Comparison of ENCODE assay signal across 1 cellular context in the genomic region with DNA sequence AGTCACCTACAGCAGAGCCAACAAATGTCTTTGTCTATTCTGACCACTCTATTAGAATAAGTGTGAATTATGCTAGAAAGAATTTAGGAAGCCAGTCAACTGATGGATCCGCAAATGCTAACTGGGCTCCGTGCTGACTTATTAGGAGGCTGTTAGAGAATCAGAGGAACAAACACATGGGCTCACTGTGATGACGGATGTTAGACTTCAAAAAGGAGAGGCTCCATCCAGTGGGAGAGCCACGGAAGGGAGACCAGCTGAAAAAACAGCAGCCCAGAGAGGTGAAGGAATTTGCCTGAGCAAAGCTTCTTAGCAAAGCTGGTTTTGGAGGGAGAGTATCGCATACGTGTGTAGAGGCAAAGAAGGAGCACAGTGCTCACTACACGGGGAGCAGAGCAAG.
TF ChIP-seq lines count a peak whose summit lies in the region.

No MANE protein-coding gene starts in this region.

TF ChIP-seq in SK-N-SH, 30 proteins besides CTCF, POLR2A, EP300 and RAD21 (continued from another document):
- TF ChIP-seq, protein P1, sequence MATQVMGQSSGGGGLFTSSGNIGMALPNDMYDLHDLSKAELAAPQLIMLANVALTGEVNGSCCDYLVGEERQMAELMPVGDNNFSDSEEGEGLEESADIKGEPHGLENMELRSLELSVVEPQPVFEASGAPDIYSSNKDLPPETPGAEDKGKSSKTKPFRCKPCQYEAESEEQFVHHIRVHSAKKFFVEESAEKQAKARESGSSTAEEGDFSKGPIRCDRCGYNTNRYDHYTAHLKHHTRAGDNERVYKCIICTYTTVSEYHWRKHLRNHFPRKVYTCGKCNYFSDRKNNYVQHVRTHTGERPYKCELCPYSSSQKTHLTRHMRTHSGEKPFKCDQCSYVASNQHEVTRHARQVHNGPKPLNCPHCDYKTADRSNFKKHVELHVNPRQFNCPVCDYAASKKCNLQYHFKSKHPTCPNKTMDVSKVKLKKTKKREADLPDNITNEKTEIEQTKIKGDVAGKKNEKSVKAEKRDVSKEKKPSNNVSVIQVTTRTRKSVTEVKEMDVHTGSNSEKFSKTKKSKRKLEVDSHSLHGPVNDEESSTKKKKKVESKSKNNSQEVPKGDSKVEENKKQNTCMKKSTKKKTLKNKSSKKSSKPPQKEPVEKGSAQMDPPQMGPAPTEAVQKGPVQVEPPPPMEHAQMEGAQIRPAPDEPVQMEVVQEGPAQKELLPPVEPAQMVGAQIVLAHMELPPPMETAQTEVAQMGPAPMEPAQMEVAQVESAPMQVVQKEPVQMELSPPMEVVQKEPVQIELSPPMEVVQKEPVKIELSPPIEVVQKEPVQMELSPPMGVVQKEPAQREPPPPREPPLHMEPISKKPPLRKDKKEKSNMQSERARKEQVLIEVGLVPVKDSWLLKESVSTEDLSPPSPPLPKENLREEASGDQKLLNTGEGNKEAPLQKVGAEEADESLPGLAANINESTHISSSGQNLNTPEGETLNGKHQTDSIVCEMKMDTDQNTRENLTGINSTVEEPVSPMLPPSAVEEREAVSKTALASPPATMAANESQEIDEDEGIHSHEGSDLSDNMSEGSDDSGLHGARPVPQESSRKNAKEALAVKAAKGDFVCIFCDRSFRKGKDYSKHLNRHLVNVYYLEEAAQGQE (IDR thresholded peaks at IDR 0.05; ENCODE audit: low read depth, low read length): no peak
- TF ChIP-seq GABPA (IDR thresholded peaks at IDR 0.05; ENCODE audit: low read depth): no peak
- TF ChIP-seq, protein P2, sequence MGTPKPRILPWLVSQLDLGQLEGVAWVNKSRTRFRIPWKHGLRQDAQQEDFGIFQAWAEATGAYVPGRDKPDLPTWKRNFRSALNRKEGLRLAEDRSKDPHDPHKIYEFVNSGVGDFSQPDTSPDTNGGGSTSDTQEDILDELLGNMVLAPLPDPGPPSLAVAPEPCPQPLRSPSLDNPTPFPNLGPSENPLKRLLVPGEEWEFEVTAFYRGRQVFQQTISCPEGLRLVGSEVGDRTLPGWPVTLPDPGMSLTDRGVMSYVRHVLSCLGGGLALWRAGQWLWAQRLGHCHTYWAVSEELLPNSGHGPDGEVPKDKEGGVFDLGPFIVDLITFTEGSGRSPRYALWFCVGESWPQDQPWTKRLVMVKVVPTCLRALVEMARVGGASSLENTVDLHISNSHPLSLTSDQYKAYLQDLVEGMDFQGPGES (IDR thresholded peaks at IDR 0.05; ENCODE audit: low read depth, low read length): no peak
